Comparison of ENCODE assay signal across 13 cellular contexts in genomic region chr2:67400560-67401464, GRCh38. TPM values are rescaled to one million over a fixed set of nuclear protein-coding genes. Genes with fewer than 3 reads are reported as not detected.
DNase-seq lines count a peak whose midpoint lies in the region; ATAC-seq and TF ChIP-seq lines count a peak whose summit lies in the region.
"Had no signal": no experiment of that assay in that cellular context is flagged by ENCODE, and none has a peak within 500 bp of the region (broad histone marks: within the 10 kb centered on the region; RNA-seq: fewer than 3 reads in every experiment).

No MANE protein-coding gene starts in this region.

- intact Hi-C loops in posterior vena cava (cut with DNase I): no loop called here

- no peak for ATAC-seq in GM19351 (IDR thresholded peaks at IDR 0.05; ENCODE audit: unreplicated experiment)

- H3K27me3 ChIP-seq in Loucy (ENCODE audit: insufficient read depth, low read length, poor library complexity, severe bottlenecking) (no peaks in the 10 kb centered on the region), brain microvascular endothelial cell (replicated peaks) (no peaks in the 10 kb centered on the region), MG63 (no peaks in the 10 kb centered on the region)
- H3K27me3 ChIP-seq: pancreas, vagina had no signal

- in situ Hi-C loops in brain microvascular endothelial cell (cut with HindIII; ENCODE audit: low pct_ligation_motif_present, low sequenced_read_pairs): no loop called here

- H3K9ac ChIP-seq in Loucy (ENCODE audit: low read depth, low read length, poor library complexity, severe bottlenecking): no peak overlapping the region

- no peaks in the 10 kb centered on the region for H3K9me2 ChIP-seq in Loucy (replicated peaks; ENCODE audit: low read depth, low read length)

- no peak overlapping the region for H2AFZ ChIP-seq in Loucy (ENCODE audit: low read length)

- TF ChIP-seq CTCF in Loucy (conservative IDR thresholded peaks at IDR 0.05; ENCODE audit: low read length) (no peak), brain microvascular endothelial cell (IDR thresholded peaks at IDR 0.05; ENCODE audit: low read depth, low read length, missing control alignments) (no peak)

- peaks cover 41% of the 10 kb centered on the region for H3K79me2 ChIP-seq in Loucy (ENCODE audit: insufficient read depth, low read length)

- H3K9me3 ChIP-seq in Loucy (ENCODE audit: insufficient read depth, low read depth, low read length) (no peaks in the 10 kb centered on the region), MG63 (no peaks in the 10 kb centered on the region; the same call in 1 of the 2 replicates)
- H3K9me3 ChIP-seq: pancreas, vagina had no signal

- no peaks in the 10 kb centered on the region for H3F3A ChIP-seq in Loucy (ENCODE audit: low read depth)

- H3K36me3 ChIP-seq in Loucy (ENCODE audit: insufficient read depth, low read length) (no peaks in the 10 kb centered on the region), brain microvascular endothelial cell (replicated peaks) (peaks cover 14% of the 10 kb centered on the region), MG63 (peaks cover 51% of the 10 kb centered on the region)

- H3K4me3 ChIP-seq in Loucy (ENCODE audit: low read length, poor library complexity, severe bottlenecking) (peak overlapping the region; percentile 47), brain microvascular endothelial cell (ENCODE audit: low read depth, low read length) (no peak overlapping the region), MG63 (no peak overlapping the region)
- H3K4me3 ChIP-seq: pancreas, vagina had no signal

- peak overlapping the region; percentile 85 for H3K4me2 ChIP-seq in Loucy (ENCODE audit: low read depth, low read length, poor library complexity, severe bottlenecking)

- DNase-seq in COR-L47 (lab: John Stamatoyannopoulos, UW) (peak; percentile 28), brain microvascular endothelial cell (no peak), kidney tubule cell (ENCODE audit: low spot score) (peak; percentile 42), D341Med (ENCODE audit: low spot score) (no peak), MG63 (no peak), posterior vena cava (ENCODE audit: low spot score) (no peak)
- DNase-seq: activated CD4-positive, CD25-positive, alpha-beta regulatory T cell treated with anti-CD3 and anti-CD28 coated beads, Interleukin-2, amount 50 U/mL, for 72 hours; activated T-cell treated with anti-CD3 and anti-CD28 coated beads, Interleukin-2, amount 50 U/mL, for 24 hours; NCI-H187; pancreas had no signal

- peaks cover 5% of the 10 kb centered on the region for H4K20me1 ChIP-seq in Loucy (ENCODE audit: insufficient read depth, low read length, poor library complexity, severe bottlenecking)

- H3K4me1 ChIP-seq in Loucy (ENCODE audit: insufficient read depth, low read length, poor library complexity, severe bottlenecking): peaks cover 34% of the 10 kb centered on the region

- peak overlapping the region; percentile 87 for H3K27ac ChIP-seq in brain microvascular endothelial cell
- H3K27ac ChIP-seq: vagina had no signal

RNA-seq across cellular contexts. Expression of gene ETAA1, which starts 3.7 kb away (rescaled TPM):
- 9.5 and 27.6 TPM in 2 replicates for total RNA-seq in MG63 (2014; rRNA removed; shearing (Covaris generic); ENCODE audit: low replicate concordance)
- total RNA-seq in posterior vena cava: 10 to 100 TPM; 12.5 to 12.6 TPM

Comparison
In these comparisons a context has a peak if more than half of its experiments do, and no peak if none do; other contexts are left out.
1. DNase-seq: peak in COR-L47 (single experiment) and kidney tubule cell (single experiment); none in brain microvascular endothelial cell (single experiment), D341Med (single experiment), MG63 (single experiment) and posterior vena cava (single experiment).